9 cellular contexts compared by ENCODE assay signal in genomic region chr16:68040506-68041288, GRCh38. TPM values are rescaled to one million over a fixed set of nuclear protein-coding genes. Genes with fewer than 3 reads are reported as not detected.
DNase-seq lines count a peak whose midpoint lies in the region; ATAC-seq and TF ChIP-seq lines count a peak whose summit lies in the region.
"Had no signal": no experiment of that assay in that cellular context is flagged by ENCODE, and none has a peak within 500 bp of the region (broad histone marks: within the 10 kb centered on the region; RNA-seq: fewer than 3 reads in every experiment).

No MANE protein-coding gene starts in this region.

- no peak overlapping the region for H3K4me3 ChIP-seq in lower leg skin (ENCODE audit: low read depth, poor library complexity, severe bottlenecking)
- H3K4me3 ChIP-seq: skin epidermis had no signal

- no peak overlapping the region for H3K27ac ChIP-seq in 22Rv1

- peak; percentile 58 for ATAC-seq in GM18519 (IDR thresholded peaks at IDR 0.05; ENCODE audit: low FRiP score, unreplicated experiment)
- ATAC-seq in HG03442 (IDR thresholded peaks at IDR 0.05; ENCODE audit: unreplicated experiment), result peak; percentile 69

- DNase-seq in NCI-H82 (lab: John Stamatoyannopoulos, UW) (peak; percentile 84), dermis blood vessel endothelial cell (peak; percentile 89), lower leg skin (ENCODE audit: low spot score in 2 of 2) (peak; percentile 78 to 97)
- DNase-seq in activated CD4-positive, alpha-beta T cell treated with anti-CD3 and anti-CD28 coated beads, Interleukin-2, amount 50 U/mL, for 48 hours, result peak; percentile 91 to 93
- DNase-seq in stimulated activated CD8-positive, alpha-beta memory T cell treated with anti-CD3 and anti-CD28 coated beads, Interleukin-12 subunit alpha, Interleukin-12 subunit beta, amount 100 ng/mL, for 4 hours (ENCODE audit: low read depth), result peak; percentile 74

- no peak for TF ChIP-seq POLR2A in lower leg skin (IDR thresholded peaks at IDR 0.05)

- intact Hi-C loops in lower leg skin (cut with DNase I; ENCODE audit: low total_unique reads), result loop anchor here (5.0 to 10.0 kb wide), 2 partner anchors 48 to 216 kb away; no protein-coding TSS in a partner anchor

- TF ChIP-seq CTCF in 22Rv1 (IDR thresholded peaks at IDR 0.05) (peak; percentile 94), lower leg skin (IDR thresholded peaks at IDR 0.05) (peak in 1 of 3 donors; percentile 72)

- 62 to 82% methylated on average over 10 to 14 of the region's 14 CpGs for WGBS in lower leg skin, 2 donors

RNA-seq across cellular contexts. Expression of gene DUS2, which starts 17.6 kb away (rescaled TPM):
- total RNA-seq in dermis blood vessel endothelial cell (26.4 and 34.9 TPM in 2 replicates), lower leg skin (10 to 100 TPM; 13.7 to 24.0 (median 14.8) TPM)

RNA-seq across cellular contexts. Expression of gene DDX28, which starts 17.7 kb away (rescaled TPM):
- total RNA-seq in dermis blood vessel endothelial cell (15.1 and 19.5 TPM in 2 replicates), lower leg skin (10 to 100 TPM; 11.0 to 21.1 (median 13.6) TPM)

RNA-seq across cellular contexts. Expression of gene DPEP2NB, which starts 25.0 kb away (rescaled TPM):
- not detected in 2 replicates for total RNA-seq in dermis blood vessel endothelial cell
- not detected for total RNA-seq in lower leg skin

RNA-seq across cellular contexts. Expression of gene DPEP2, which starts 41.4 kb away (rescaled TPM):
- total RNA-seq in dermis blood vessel endothelial cell, result 2.9 and 3.7 TPM in 2 replicates
- total RNA-seq in lower leg skin, result 1 to 10 TPM in 3 of 4 donors, under 1 TPM in 1; 0.52 to 5.9 (median 1.7) TPM

RNA-seq across cellular contexts. Expression of gene NFATC3, which starts 44.5 kb away (rescaled TPM):
- total RNA-seq in dermis blood vessel endothelial cell (14.1 and 31.6 TPM in 2 replicates), lower leg skin (10 to 100 TPM; 28.2 to 49.2 (median 31.9) TPM)
